Comparison of ENCODE assay signal across 8 cellular contexts in the genomic region with DNA sequence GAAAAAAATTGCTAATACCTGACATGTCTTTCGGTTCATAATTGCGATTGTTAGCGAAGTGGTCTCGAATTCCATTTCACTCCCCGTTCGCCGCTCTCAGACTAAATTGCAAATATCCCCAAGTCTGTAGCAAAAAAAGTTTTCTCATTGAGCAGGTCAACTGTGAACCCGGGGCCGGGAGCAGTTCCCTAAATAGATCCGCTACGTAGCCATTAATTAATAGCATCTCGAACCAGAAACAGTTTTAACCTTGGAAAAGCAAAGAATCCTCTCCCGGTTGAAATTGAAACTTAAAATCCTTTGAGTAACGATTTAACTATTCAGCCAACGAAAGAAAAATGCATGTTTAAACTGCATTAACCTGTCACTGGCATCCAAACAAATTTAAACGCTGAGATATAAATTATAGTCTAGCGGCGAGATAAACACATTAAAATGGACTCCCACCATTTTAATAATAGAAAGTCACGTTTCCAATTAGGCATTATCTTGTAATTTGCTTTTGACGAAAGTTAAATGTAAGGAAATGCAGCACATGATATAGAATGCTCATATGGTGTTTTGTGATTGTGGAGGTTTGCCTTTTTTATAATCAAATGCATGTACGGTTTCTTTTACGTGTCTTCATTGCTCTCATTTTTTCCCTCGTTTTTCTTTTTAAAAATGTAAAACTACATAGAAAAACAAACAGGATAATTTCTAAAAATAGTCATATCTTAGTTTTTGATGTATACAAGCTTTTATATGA.
DNase-seq lines count a peak whose midpoint lies in the region; ATAC-seq and TF ChIP-seq lines count a peak whose summit lies in the region.

No MANE protein-coding gene starts in this region.

- ATAC-seq in effector memory CD8-positive, alpha-beta T cell (replicated peaks) = no peak

- no peaks in the 10 kb centered on the region for H3K9me3 Mint-ChIP-seq in effector memory CD8-positive, alpha-beta T cell

- peaks cover 14% of the 10 kb centered on the region for H3K36me3 Mint-ChIP-seq in effector memory CD8-positive, alpha-beta T cell (ENCODE audit: insufficient read depth)

- H3K36me3 ChIP-seq in neutrophil = no peaks in the 10 kb centered on the region

- peak overlapping the region; percentile 79 to 84 for H3K4me3 Mint-ChIP-seq in effector memory CD8-positive, alpha-beta T cell

- H3K27ac Mint-ChIP-seq in effector memory CD8-positive, alpha-beta T cell = no peak overlapping the region

- no peak overlapping the region for H3K27ac ChIP-seq in neutrophil

- H3K27me3 ChIP-seq in neutrophil = peaks cover 100% of the 10 kb centered on the region

- H3K27me3 Mint-ChIP-seq in effector memory CD8-positive, alpha-beta T cell = peaks cover 66 to 70% of the 10 kb centered on the region in 2 donors

- H3K9me3 ChIP-seq in neutrophil = peaks cover 20% of the 10 kb centered on the region

- DNase-seq in NCI-H1105 treated with DMSO at 0.1 percent for 48 hours (lab: John Stamatoyannopoulos, UW) (peak; percentile 37), NCI-H1105 (lab: John Stamatoyannopoulos, UW) (no peak), NAMALWA (ENCODE audit: low spot score) (peak; percentile 35), NCI-H446 treated with DMSO at 0.1 percent for 48 hours (lab: John Stamatoyannopoulos, UW) (no peak), DMS 273 treated with DMSO at 0.1 percent for 48 hours (lab: John Stamatoyannopoulos, UW) (no peak)
- no peak for DNase-seq in effector memory CD8-positive, alpha-beta T cell
- no peak for DNase-seq in effector CD8-positive, alpha-beta T cell (lab: John Stamatoyannopoulos, UW)

- peaks cover 0 to 8% of the 10 kb centered on the region in 2 donors for H3K4me1 Mint-ChIP-seq in effector memory CD8-positive, alpha-beta T cell (ENCODE audit: low read depth in 2 of 2)

- no peak for TF ChIP-seq CTCF in neutrophil (IDR thresholded peaks at IDR 0.05)

- H3K4me3 ChIP-seq in neutrophil (ENCODE audit: low read depth in 1 of 2, low read length in 1 of 2) = peak overlapping the region; percentile 60 to 65

- H3K4me1 ChIP-seq in neutrophil (ENCODE audit: control insufficient read depth in 1 of 2, insufficient read depth in 1 of 2, low read depth in 1 of 2, low read length in 1 of 2) = peaks cover 11 to 14% of the 10 kb centered on the region in 2 experiments

Comparison
In these comparisons a context has a peak if more than half of its experiments do, and no peak if none do; other contexts are left out.
1. DNase-seq: peak in NCI-H1105 treated with DMSO at 0.1 percent for 48 hours (single experiment) and NAMALWA (single experiment); none in NCI-H1105 (single experiment), effector memory CD8-positive, alpha-beta T cell (0 of 3), effector CD8-positive, alpha-beta T cell (single experiment), NCI-H446 treated with DMSO at 0.1 percent for 48 hours (single experiment) and DMS 273 treated with DMSO at 0.1 percent for 48 hours (single experiment).